In genomic region chr1:161391136-161391535, GRCh38 we compare ENCODE assay signal across 13 cellular contexts. TPM values are rescaled to one million over a fixed set of nuclear protein-coding genes. Genes with fewer than 3 reads are reported as not detected.
DNase-seq lines count a peak whose midpoint lies in the region; ATAC-seq and TF ChIP-seq lines count a peak whose summit lies in the region.
"Not testable (repeated sequence)": the region's sequence is repeated elsewhere in the genome, so short reads cannot be mapped to it uniquely, and the experiment has no call there.
"Had no signal": no experiment of that assay in that cellular context is flagged by ENCODE, and none has a peak within 500 bp of the region (broad histone marks: within the 10 kb centered on the region; RNA-seq: fewer than 3 reads in every experiment).

No MANE protein-coding gene starts in this region.

- not testable (repeated sequence) for ATAC-seq in CD4-positive, alpha-beta T cell (ENCODE audit: poor library complexity); activated T-cell treated with anti-CD3 and anti-CD28 coated beads, Interleukin-2, amount 50 U/mL, for 4 hours; stimulated activated memory B cell treated with anti-CD40 and anti-IgM and Interleukin-4, amounts not matched to agents 10 μg/mL and 1 μg/mL and 100 μg/mL, for 72 hours

- H3K36me3 Mint-ChIP-seq in CD4-positive, alpha-beta T cell (ENCODE audit: low read depth); IgD-negative memory B cell; T-helper 1 cell treated with Interleukin-12 subunit alpha and Interleukin-12 subunit beta and Interleukin-4 antibody, amounts not matched to agents 30 μg/mL and 1 μg/mL, for 36 hours (ENCODE audit: low read depth); activated T-cell treated with anti-CD3 and anti-CD28 coated beads, Interleukin-2, amount 50 U/mL, for 4 hours (ENCODE audit: insufficient read depth); stimulated activated memory B cell treated with anti-CD40 and anti-IgM and Interleukin-4, amounts not matched to agents 10 μg/mL and 1 μg/mL and 100 μg/mL, for 72 hours: not testable (repeated sequence)
- H3K36me3 Mint-ChIP-seq in brain (peaks cover 14% of the 10 kb centered on the region), nephron progenitor cell (ENCODE audit: low read depth) (peaks cover 12% of the 10 kb centered on the region)

- H3K27me3 Mint-ChIP-seq in CD4-positive, alpha-beta T cell; IgD-negative memory B cell; T-helper 1 cell treated with Interleukin-12 subunit alpha and Interleukin-12 subunit beta and Interleukin-4 antibody, amounts not matched to agents 30 μg/mL and 1 μg/mL, for 36 hours (ENCODE audit: low read depth); activated T-cell treated with anti-CD3 and anti-CD28 coated beads, Interleukin-2, amount 50 U/mL, for 4 hours (ENCODE audit: low read depth); stimulated activated memory B cell treated with anti-CD40 and anti-IgM and Interleukin-4, amounts not matched to agents 10 μg/mL and 1 μg/mL and 100 μg/mL, for 72 hours: not testable (repeated sequence)
- H3K27me3 Mint-ChIP-seq in brain (peaks cover 13% of the 10 kb centered on the region), nephron progenitor cell (ENCODE audit: low read depth, poor library complexity) (peaks cover 36% of the 10 kb centered on the region)

- not testable (repeated sequence) for H3K36me3 ChIP-seq in hepatocyte (replicated peaks; ENCODE audit: insufficient read depth, low read depth)

- DNase-seq in CD4-positive, alpha-beta T cell; activated T-cell treated with anti-CD3 and anti-CD28 coated beads, Interleukin-2, amount 50 U/mL, for 4 hours; hepatocyte (ENCODE audit: low spot score); nephron progenitor cell: not testable (repeated sequence)

- H3K4me3 Mint-ChIP-seq in CD4-positive, alpha-beta T cell = peak overlapping the region; percentile 92
- H3K4me3 Mint-ChIP-seq in IgD-negative memory B cell (peak overlapping the region in 3 of 4 donors; percentile 59 to 91 (median 90)), brain (peak overlapping the region; percentile 87 to 97 (median 96)), nephron progenitor cell (peak overlapping the region; percentile 89)
- peak overlapping the region; percentile 90 for H3K4me3 Mint-ChIP-seq in T-helper 1 cell treated with Interleukin-12 subunit alpha and Interleukin-12 subunit beta and Interleukin-4 antibody, amounts not matched to agents 30 μg/mL and 1 μg/mL, for 36 hours
- H3K4me3 Mint-ChIP-seq in activated T-cell treated with anti-CD3 and anti-CD28 coated beads, Interleukin-2, amount 50 U/mL, for 4 hours = peak overlapping the region; percentile 88
- H3K4me3 Mint-ChIP-seq in stimulated activated memory B cell treated with anti-CD40 and anti-IgM and Interleukin-4, amounts not matched to agents 10 μg/mL and 1 μg/mL and 100 μg/mL, for 72 hours = peak overlapping the region; percentile 98

- peak overlapping the region; percentile 38 for H3K4me3 ChIP-seq in hepatocyte

- H3K79me2 ChIP-seq in hepatocyte = not testable (repeated sequence)

- not testable (repeated sequence) for H3K27ac ChIP-seq in CD4-positive, alpha-beta T cell (ENCODE audit: low read depth, low read length); hepatocyte

- peaks cover 44% of the 10 kb centered on the region for H3K4me1 Mint-ChIP-seq in CD4-positive, alpha-beta T cell (ENCODE audit: low read depth)
- H3K4me1 Mint-ChIP-seq in IgD-negative memory B cell = peaks cover 5 to 15% (median 12%) of the 10 kb centered on the region in 3 donors
- H3K4me1 Mint-ChIP-seq in T-helper 1 cell treated with Interleukin-12 subunit alpha and Interleukin-12 subunit beta and Interleukin-4 antibody, amounts not matched to agents 30 μg/mL and 1 μg/mL, for 36 hours (ENCODE audit: low read depth) = peaks cover 38% of the 10 kb centered on the region
- peaks cover 43% of the 10 kb centered on the region for H3K4me1 Mint-ChIP-seq in activated T-cell treated with anti-CD3 and anti-CD28 coated beads, Interleukin-2, amount 50 U/mL, for 4 hours (ENCODE audit: low read depth)
- peaks cover 29% of the 10 kb centered on the region for H3K4me1 Mint-ChIP-seq in brain
- H3K4me1 Mint-ChIP-seq in nephron progenitor cell = peaks cover 12% of the 10 kb centered on the region
- H3K4me1 Mint-ChIP-seq in stimulated activated memory B cell treated with anti-CD40 and anti-IgM and Interleukin-4, amounts not matched to agents 10 μg/mL and 1 μg/mL and 100 μg/mL, for 72 hours = peaks cover 16% of the 10 kb centered on the region

- H2AFZ ChIP-seq in hepatocyte = peak overlapping the region; percentile 87

- not testable (repeated sequence) for H3K4me1 ChIP-seq in hepatocyte (ENCODE audit: insufficient read depth)

- not testable (repeated sequence) for H3K27me3 ChIP-seq in CD4-positive, alpha-beta T cell (ENCODE audit: control insufficient read depth, insufficient read depth, low read length); hepatocyte

- 87% methylated on average over 7 of the region's 7 CpGs for WGBS in hepatocyte (ENCODE audit: low lambda C conversion rate, missing lambda C conversion rate)

- CTCF ChIA-PET in CD4-positive, alpha-beta T cell (lab: Charles Lee) = interaction anchor here (1.0 kb wide), 1 partner anchor 9 kb away, joined by 3 read pairs; no protein-coding TSS in a partner anchor

- POLR2A ChIA-PET in CD4-positive, alpha-beta T cell (lab: Charles Lee) = interaction anchor here (0.7 to 3.5 kb wide), 8 partner anchors 9 to 321 kb away, joined by 3 to 30 read pairs (median 5); partner anchors contain the start of genes ARHGAP30, B4GALT3, NDUFS2 and TOMM40L

- not testable (repeated sequence) for H3K9me3 Mint-ChIP-seq in CD4-positive, alpha-beta T cell; IgD-negative memory B cell; T-helper 1 cell treated with Interleukin-12 subunit alpha and Interleukin-12 subunit beta and Interleukin-4 antibody, amounts not matched to agents 30 μg/mL and 1 μg/mL, for 36 hours; activated T-cell treated with anti-CD3 and anti-CD28 coated beads, Interleukin-2, amount 50 U/mL, for 4 hours; brain; nephron progenitor cell; stimulated activated memory B cell treated with anti-CD40 and anti-IgM and Interleukin-4, amounts not matched to agents 10 μg/mL and 1 μg/mL and 100 μg/mL, for 72 hours

- not testable (repeated sequence) for TF ChIP-seq CTCF in CD4-positive, alpha-beta T cell (IDR thresholded peaks at IDR 0.05); brain (conservative IDR thresholded peaks at IDR 0.05); hepatocyte (IDR thresholded peaks at IDR 0.05; ENCODE audit: poor library complexity); nephron progenitor cell (IDR thresholded peaks at IDR 0.05)

- H3K27ac Mint-ChIP-seq in CD4-positive, alpha-beta T cell = peak overlapping the region; percentile 97
- H3K27ac Mint-ChIP-seq in IgD-negative memory B cell (peak overlapping the region in 2 of 3 donors; percentile 91 to 96), brain (peak overlapping the region; percentile 93 to 97 (median 95))
- H3K27ac Mint-ChIP-seq in T-helper 1 cell treated with Interleukin-12 subunit alpha and Interleukin-12 subunit beta and Interleukin-4 antibody, amounts not matched to agents 30 μg/mL and 1 μg/mL, for 36 hours = peak overlapping the region; percentile 76
- not testable (repeated sequence) for H3K27ac Mint-ChIP-seq in nephron progenitor cell
- H3K27ac Mint-ChIP-seq in stimulated activated memory B cell treated with anti-CD40 and anti-IgM and Interleukin-4, amounts not matched to agents 10 μg/mL and 1 μg/mL and 100 μg/mL, for 72 hours = peak overlapping the region; percentile 94

- peak overlapping the region; percentile 84 for H3K4me2 ChIP-seq in hepatocyte

- H3K9me3 ChIP-seq in CD4-positive, alpha-beta T cell (ENCODE audit: control insufficient read depth, low read length); hepatocyte (ENCODE audit: low read depth): not testable (repeated sequence)

- intact Hi-C loops in CD4-positive, alpha-beta T cell (cut with DNase I, micrococcal nuclease) = loop anchor here (5.0 to 10.0 kb wide), 3 partner anchors 144 to 1456 kb away; partner anchors contain the start of gene DUSP12 (in 1 of the 2)

- not testable (repeated sequence) for H4K20me1 ChIP-seq in hepatocyte (ENCODE audit: insufficient read depth, poor library complexity, severe bottlenecking)

- not testable (repeated sequence) for H3K9me2 ChIP-seq in hepatocyte (replicated peaks; ENCODE audit: insufficient read depth)

RNA-seq across cellular contexts. Expression of gene CFAP126, which starts 23.5 kb away (rescaled TPM):
- total RNA-seq in CD4-positive, alpha-beta T cell = not detected
- not detected for polyA plus RNA-seq in IgD-negative memory B cell
- not detected for total RNA-seq in activated T-cell treated with anti-CD3 and anti-CD28 coated beads, Interleukin-2, amount 50 U/mL, for 4 hours
- polyA plus RNA-seq in brain (ENCODE audit: insufficient read depth, low read depth, low replicate concordance) = 1.4 TPM
- total RNA-seq in hepatocyte = not detected in 2 replicates
- not detected in 2 replicates for polyA plus RNA-seq in hepatocyte
- total RNA-seq: ascending aorta, glomerular endothelial cell, right lobe of liver, SK-MEL-5, thyroid gland had no signal
